In the genomic region with DNA sequence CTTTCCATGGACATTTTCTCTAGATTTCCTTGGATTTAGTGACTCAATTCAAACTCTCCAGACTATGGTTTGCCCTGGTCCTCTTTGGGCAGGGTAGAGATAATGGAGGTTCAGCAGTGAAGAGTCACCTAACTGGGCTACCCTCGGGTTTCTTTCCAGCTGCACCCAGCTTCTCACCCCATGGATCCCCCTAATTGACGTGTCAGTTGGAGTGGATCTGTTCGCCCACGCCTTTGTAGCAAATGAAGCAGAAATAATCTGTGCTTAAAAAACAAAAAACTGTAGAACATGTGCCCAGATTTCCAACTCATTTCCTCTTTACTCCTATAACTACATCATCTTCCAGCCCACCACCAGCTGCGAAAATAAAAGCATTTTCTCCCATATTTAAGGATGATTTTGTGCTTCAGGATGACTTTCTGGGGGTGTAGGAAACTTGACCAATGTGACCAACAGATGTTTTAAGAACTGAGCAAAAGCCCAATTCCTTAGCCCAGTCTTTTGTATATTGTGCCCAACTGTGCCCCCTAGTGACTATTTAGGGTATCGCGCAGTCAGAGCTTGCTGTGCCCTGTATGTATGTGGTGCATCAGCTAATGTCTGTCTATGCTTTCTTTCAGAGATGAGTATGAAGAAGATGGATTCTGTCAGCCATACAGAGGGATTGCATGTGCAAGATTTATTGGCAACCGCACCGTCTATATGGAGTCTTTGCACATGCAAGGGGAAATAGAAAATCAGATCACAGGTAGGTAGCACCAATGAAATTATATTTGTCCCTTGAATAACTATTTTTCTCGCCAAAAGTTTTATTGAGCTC, we compare ENCODE assay signal across 8 cellular contexts.
DNase-seq lines count a peak whose midpoint lies in the region; ATAC-seq, FAIRE-seq and TF ChIP-seq lines count a peak whose summit lies in the region.

No MANE protein-coding gene starts in this region.

- no peak for TF ChIP-seq POLR2A in GM12892 (IDR thresholded peaks at IDR 0.05; ENCODE audit: low read depth, low read length)

- H3K9ac ChIP-seq in liver (ENCODE audit: low read depth in 1 of 2, low read length in 2 of 2), result no peak overlapping the region

- WGBS in liver, result 41% methylated on average over 10 of the region's 10 CpGs

- peak; percentile 42 for ATAC-seq in HG03108 (IDR thresholded peaks at IDR 0.05; ENCODE audit: unreplicated experiment)

- H3K36me3 ChIP-seq in liver (ENCODE audit: control insufficient read depth in 4 of 4, insufficient read depth in 3 of 4, low read depth in 1 of 4, low read length in 3 of 4), result no peaks in the 10 kb centered on the region

- no peaks in the 10 kb centered on the region for H3K9me3 ChIP-seq in liver (ENCODE audit: control insufficient read depth in 4 of 4, low read length in 3 of 4)

- H3K4me3 ChIP-seq in choroid plexus epithelial cell (ENCODE audit: low read depth, low read length), result no peak overlapping the region
- H3K4me3 ChIP-seq in liver (ENCODE audit: low read depth in 1 of 3, low read length in 3 of 3), result no peak overlapping the region

- FAIRE-seq in GM12892 (lab: Jason Lieb, UNC), result peak; percentile 93

- DNase-seq in A172 (ENCODE audit: low spot score), result peak; percentile 84
- DNase-seq in GM12892 (ENCODE audit: insufficient read length), result peak; percentile 16
- peak; percentile 71 for DNase-seq in NCI-H2227 treated with DMSO at 0.1 percent for 48 hours (lab: John Stamatoyannopoulos, UW)
- peak; percentile 57 to 62 for DNase-seq in activated CD4-positive, alpha-beta T cell treated with anti-CD3 and anti-CD28 coated beads for 24 hours (ENCODE audit: low read depth in 2 of 2)
- peak; percentile 96 for DNase-seq in choroid plexus epithelial cell (ENCODE audit: low read depth)
- peak; percentile 60 to 64 for DNase-seq in stimulated activated CD4-positive, alpha-beta T cell treated with anti-CD3 and anti-CD28 coated beads, Interleukin-4, amount 100 ng/mL, for 48 hours (ENCODE audit: low read depth in 2 of 2)

- no peak overlapping the region for H3K27ac ChIP-seq in liver (ENCODE audit: low read depth in 1 of 2, low read length in 2 of 2)

- no peaks in the 10 kb centered on the region for H3K27me3 ChIP-seq in liver (ENCODE audit: control insufficient read depth in 4 of 4, insufficient read depth in 4 of 4, low read length in 3 of 4)

- H3K4me1 ChIP-seq in liver (ENCODE audit: control insufficient read depth in 4 of 4, insufficient read depth in 4 of 4, low read length in 3 of 4), result no peaks in the 10 kb centered on the region

- TF ChIP-seq CTCF in choroid plexus epithelial cell (conservative IDR thresholded peaks at IDR 0.05; ENCODE audit: low read depth, low read length) (peak; percentile 93), liver (IDR thresholded peaks at IDR 0.05; ENCODE audit: low read depth, low read length, missing input control) (peak; percentile 91)

- peak; percentile 92 to 96 for TF ChIP-seq RAD21 in liver (IDR thresholded peaks at IDR 0.05)

TF ChIP-seq in liver, 16 proteins besides CTCF, POLR2A, EP300 and RAD21:
- TF ChIP-seq HNF4G (IDR thresholded peaks at IDR 0.05) (no peak), EGR1 (IDR thresholded peaks at IDR 0.05; ENCODE audit: low read depth in 2 of 2) (no peak), TAF1 (conservative IDR thresholded peaks at IDR 0.05) (no peak), SP1 (IDR thresholded peaks at IDR 0.05) (no peak)
TF ChIP-seq in liver: peak in this region for 0.

Comparison
In these comparisons a context has a peak if more than half of its experiments do, and no peak if none do; other contexts are left out.
1. DNase-seq: peak in every context shown above with its lines; median percentile 96 in choroid plexus epithelial cell; 84 in A172; 71 in NCI-H2227 treated with DMSO at 0.1 percent for 48 hours; 62 in stimulated activated CD4-positive, alpha-beta T cell treated with anti-CD3 and anti-CD28 coated beads, Interleukin-4, amount 100 ng/mL, for 48 hours; 60 in activated CD4-positive, alpha-beta T cell treated with anti-CD3 and anti-CD28 coated beads for 24 hours; 16 in GM12892.